ENCODE assay signal across 26 cellular contexts in the genomic region with DNA sequence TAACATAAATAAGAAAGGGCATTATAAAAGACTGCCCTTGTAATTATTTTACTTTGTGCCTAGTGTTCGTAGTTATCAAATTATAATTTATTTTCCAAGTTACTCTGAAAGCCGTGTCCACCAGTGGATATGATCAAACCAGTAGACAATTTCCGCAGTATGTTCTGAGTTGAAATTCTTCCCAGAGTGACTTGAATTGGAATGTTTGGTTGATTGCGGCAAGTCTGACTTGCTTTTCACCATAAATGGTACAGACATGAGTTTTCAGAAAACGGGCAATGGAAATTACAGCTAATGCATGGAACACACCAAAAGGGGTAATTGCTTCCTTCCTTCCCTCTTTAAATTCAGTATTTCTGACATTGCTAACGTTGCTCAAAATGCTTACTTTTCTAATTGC. TPM values are rescaled to one million over a fixed set of nuclear protein-coding genes. Genes with fewer than 3 reads are reported as not detected.
DNase-seq lines count a peak whose midpoint lies in the region; ATAC-seq and TF ChIP-seq lines count a peak whose summit lies in the region.
"Had no signal": no experiment of that assay in that cellular context is flagged by ENCODE, and none has a peak within 500 bp of the region (broad histone marks: within the 10 kb centered on the region; RNA-seq: fewer than 3 reads in every experiment).

No MANE protein-coding gene starts in this region.

- peaks cover 0 to 7% of the 10 kb centered on the region in 2 donors for H3K9me3 ChIP-seq in left lung
- H3K9me3 ChIP-seq: HAP-1, Peyer's patch had no signal

- DNase-seq in LHCN-M2 (ENCODE audit: low read depth) (peak; percentile 59), brain microvascular endothelial cell (no peak), fibroblast of gingiva (ENCODE audit: low read depth) (peak; percentile 89), stromal cell of bone marrow (ENCODE audit: low read depth) (peak; percentile 61), cerebellar nuclear complex (lab: John Stamatoyannopoulos, UW) (no peak), T-helper 9 cell (no peak), left lung (no peak)
- DNase-seq: AML-193; CD4-positive, alpha-beta T cell; DMS79 treated with DMSO at 0.1 percent for 48 hours; GF-D8; GOT3; NCI-H1092; NCI-H1417 treated with DMSO at 0.1 percent for 48 hours; NCI-H1694 treated with DMSO at 0.1 percent for 48 hours; NCI-H2081; NCI-H226; NCI-H510A; NCI-H69; OCI-M1; Peyer's patch; SHP77 treated with DMSO at 0.1 percent for 48 hours had no signal

- ATAC-seq in HG03175 (IDR thresholded peaks at IDR 0.05; ENCODE audit: unreplicated experiment), result no peak
- ATAC-seq in left lung, result no peak

- H3K27me3 ChIP-seq in brain microvascular endothelial cell (replicated peaks), result no peaks in the 10 kb centered on the region
- H3K27me3 ChIP-seq in left lung, result no peaks in the 10 kb centered on the region
- H3K27me3 ChIP-seq: BLaER1 treated with 17β-estradiol and CSF1 and Interleukin-3, amounts not matched to agents 10 nM and 100 nM; Peyer's patch had no signal

- no peak for TF ChIP-seq CTCF in brain microvascular endothelial cell (IDR thresholded peaks at IDR 0.05; ENCODE audit: low read depth, low read length, missing control alignments)
- TF ChIP-seq CTCF in left lung (IDR thresholded peaks at IDR 0.05), result no peak

- intact Hi-C loops in left lung (cut with DNase I), result no loop called here

- peak overlapping the region; percentile 19 for H3K27ac ChIP-seq in brain microvascular endothelial cell
- H3K27ac ChIP-seq in left lung, result no peak overlapping the region
- H3K27ac ChIP-seq: BLaER1 treated with 17β-estradiol and CSF1 and Interleukin-3, amounts not matched to agents 10 nM and 100 nM; HL-60; Peyer's patch had no signal

- H3K4me1 ChIP-seq in left lung, result no peaks in the 10 kb centered on the region
- H3K4me1 ChIP-seq: HAP-1, Peyer's patch had no signal

- in situ Hi-C loops in brain microvascular endothelial cell (cut with HindIII; ENCODE audit: low pct_ligation_motif_present, low sequenced_read_pairs), result no loop called here

- H3K4me3 ChIP-seq in brain microvascular endothelial cell (ENCODE audit: low read depth, low read length), result no peak overlapping the region
- no peak overlapping the region for H3K4me3 ChIP-seq in left lung
- H3K4me3 ChIP-seq: BLaER1 treated with 17β-estradiol and CSF1 and Interleukin-3, amounts not matched to agents 10 nM and 100 nM; HAP-1; Peyer's patch had no signal

- H3K36me3 ChIP-seq in brain microvascular endothelial cell (replicated peaks) (no peaks in the 10 kb centered on the region), left lung (no peaks in the 10 kb centered on the region)
- H3K36me3 ChIP-seq: BLaER1 treated with 17β-estradiol and CSF1 and Interleukin-3, amounts not matched to agents 10 nM and 100 nM; HAP-1; Peyer's patch had no signal

RNA-seq across cellular contexts. Expression of gene CHSY3, which starts 56.6 kb away (rescaled TPM):
- 7.6 and 9.9 TPM in 2 replicates for total RNA-seq in LHCN-M2 (2014; rRNA removed)
- 3.8 TPM for polyA plus RNA-seq in LHCN-M2 (2012)
- 10 to 100 TPM in 1 of 2 donors, 1 to 10 TPM in 1; 5.8 to 10.1 TPM for total RNA-seq in left lung
- total RNA-seq: CD4-positive, alpha-beta T cell had no signal

Comparison
In these comparisons a context has a peak if more than half of its experiments do, and no peak if none do; other contexts are left out.
1. DNase-seq: peak in LHCN-M2 (single experiment), fibroblast of gingiva (single experiment) and stromal cell of bone marrow (single experiment); none in brain microvascular endothelial cell (single experiment), cerebellar nuclear complex (0 of 2), T-helper 9 cell (single experiment) and left lung (0 of 2).